ENCODE assay signal across 24 cellular contexts in the genomic region with DNA sequence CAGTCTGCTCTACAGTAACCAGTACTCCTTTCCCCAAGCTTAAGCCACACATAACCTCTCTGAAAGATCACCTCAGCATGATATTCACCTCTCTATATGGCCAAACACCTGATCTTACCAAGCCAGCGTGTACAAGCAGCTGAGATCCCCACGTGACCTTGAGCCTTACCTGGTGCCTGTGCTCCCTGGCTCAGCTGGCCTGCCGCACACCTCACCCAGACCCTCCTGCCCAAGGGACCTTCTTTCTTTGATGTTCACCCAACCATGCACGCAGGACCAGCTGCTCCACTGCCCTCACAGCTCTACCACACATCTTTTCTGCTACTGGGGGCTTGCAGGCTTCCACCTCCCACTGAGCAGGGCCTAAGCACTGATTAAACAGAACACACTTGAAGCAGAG. TPM values are rescaled to one million over a fixed set of nuclear protein-coding genes. Genes with fewer than 3 reads are reported as not detected.
DNase-seq lines count a peak whose midpoint lies in the region; TF ChIP-seq lines count a peak whose summit lies in the region.
"Had no signal": no experiment of that assay in that cellular context is flagged by ENCODE, and none has a peak within 500 bp of the region (broad histone marks: within the 10 kb centered on the region; RNA-seq: fewer than 3 reads in every experiment).

No MANE protein-coding gene starts in this region.

- TF ChIP-seq CTCF in sigmoid colon (IDR thresholded peaks at IDR 0.05), result no peak

- peaks cover 22% of the 10 kb centered on the region for H3K27me3 Mint-ChIP-seq in dendritic cell treated with granulocyte-macrophage colony-stimulating factor and Interleukin-4, amounts not matched to agents 40 ng/mL and 50 ng/mL, for 4 days

- H3K4me3 Mint-ChIP-seq in dendritic cell treated with granulocyte-macrophage colony-stimulating factor and Interleukin-4, amounts not matched to agents 40 ng/mL and 50 ng/mL, for 4 days, result no peak overlapping the region
- H3K4me3 Mint-ChIP-seq: activated T-cell treated with anti-CD3 and anti-CD28 coated beads, Interleukin-2, amount 50 U/mL, for 72 hours; mesothelial cell of epicardium; nephron had no signal

- H3K36me3 Mint-ChIP-seq in dendritic cell treated with granulocyte-macrophage colony-stimulating factor and Interleukin-4, amounts not matched to agents 40 ng/mL and 50 ng/mL, for 4 days (ENCODE audit: low read depth), result peaks cover 12% of the 10 kb centered on the region

- H3K9me3 Mint-ChIP-seq in dendritic cell treated with granulocyte-macrophage colony-stimulating factor and Interleukin-4, amounts not matched to agents 40 ng/mL and 50 ng/mL, for 4 days, result no peaks in the 10 kb centered on the region
- H3K9me3 Mint-ChIP-seq: activated T-cell treated with anti-CD3 and anti-CD28 coated beads, Interleukin-2, amount 50 U/mL, for 72 hours; mesothelial cell of epicardium; nephron had no signal

- H4K20me1 ChIP-seq in Karpas-422 (ENCODE audit: insufficient read depth, low read depth, low read length), result peaks cover 3% of the 10 kb centered on the region; the same call in 1 of the 2 replicates

- peak overlapping the region; percentile 65 for H3K4me2 ChIP-seq in Karpas-422 (ENCODE audit: low read depth, low read length, poor library complexity, severe bottlenecking)

- DNase-seq in NCI-H1417 (lab: John Stamatoyannopoulos, UW), result peak; percentile 14 to 54 (median 26)
- DNase-seq in NCI-H1417 treated with DMSO at 0.1 percent for 48 hours (lab: John Stamatoyannopoulos, UW), result no peak
- DNase-seq in Karpas-422, result no peak
- peak; percentile 45 for DNase-seq in sigmoid colon
- DNase-seq in NCI-H526 treated with DMSO at 0.1 percent for 48 hours (lab: John Stamatoyannopoulos, UW), result no peak
- DNase-seq in cortex of kidney (lab: John Stamatoyannopoulos, UW), result no peak
- DNase-seq in NCI-H345 treated with DMSO at 0.1 percent for 48 hours (lab: John Stamatoyannopoulos, UW; ENCODE audit: unreplicated experiment), result no peak
- DNase-seq: activated CD4-positive, CD25-positive, alpha-beta regulatory T cell; activated naive CD4-positive, alpha-beta T cell treated with anti-CD3 and anti-CD28 coated beads, Interleukin-2, amount 50 U/mL, for 16 hours; activated T-cell treated with anti-CD3 and anti-CD28 coated beads, Interleukin-2, amount 50 U/mL, for 72 hours; aorta; BE2C; NCI-H1694; NCI-H345; RPMI8226; stomach; upper lobe of right lung had no signal

- peaks cover 34% of the 10 kb centered on the region for H3K4me1 ChIP-seq in Karpas-422 (ENCODE audit: low read length)
- H3K4me1 ChIP-seq in sigmoid colon, result peaks cover 0 to 12% (median 2%) of the 10 kb centered on the region in 4 donors
- H3K4me1 ChIP-seq: prostate gland, upper lobe of right lung had no signal

- no peak overlapping the region for H2AFZ ChIP-seq in Karpas-422 (ENCODE audit: low read length)

- H3K27ac Mint-ChIP-seq in dendritic cell treated with granulocyte-macrophage colony-stimulating factor and Interleukin-4, amounts not matched to agents 40 ng/mL and 50 ng/mL, for 4 days, result peak overlapping the region; percentile 33
- H3K27ac Mint-ChIP-seq: activated T-cell treated with anti-CD3 and anti-CD28 coated beads, Interleukin-2, amount 50 U/mL, for 72 hours; mesothelial cell of epicardium; nephron had no signal

- no peak for TF ChIP-seq POLR2A in sigmoid colon (IDR thresholded peaks at IDR 0.05)

- H3K4me3 ChIP-seq in Karpas-422 (ENCODE audit: low read length) (peak overlapping the region; percentile 36), sigmoid colon (no peak overlapping the region)
- H3K4me3 ChIP-seq: prostate gland, skin epidermis, stomach, upper lobe of right lung had no signal

- H3K79me2 ChIP-seq in Karpas-422 (ENCODE audit: low read length), result no peaks in the 10 kb centered on the region

- no peaks in the 10 kb centered on the region for H3K9me2 ChIP-seq in Karpas-422 (replicated peaks; ENCODE audit: insufficient read depth, low read length)

- no peak overlapping the region for H3K9ac ChIP-seq in Karpas-422 (ENCODE audit: low read length)

- peaks cover 28% of the 10 kb centered on the region for H3K4me1 Mint-ChIP-seq in dendritic cell treated with granulocyte-macrophage colony-stimulating factor and Interleukin-4, amounts not matched to agents 40 ng/mL and 50 ng/mL, for 4 days (ENCODE audit: low read depth)
- H3K4me1 Mint-ChIP-seq: mesothelial cell of epicardium, nephron had no signal

- WGBS in sigmoid colon, 2 donors, result 53 to 85% methylated on average over 4 of the region's 4 CpGs

- no peaks in the 10 kb centered on the region for H3K27me3 ChIP-seq in Karpas-422 (ENCODE audit: low read length)
- H3K27me3 ChIP-seq in sigmoid colon, result no peaks in the 10 kb centered on the region
- H3K27me3 ChIP-seq: BE2C, stomach, upper lobe of right lung had no signal

- H3K9me3 ChIP-seq in Karpas-422 (ENCODE audit: low read length) (no peaks in the 10 kb centered on the region), sigmoid colon (no peaks in the 10 kb centered on the region)
- H3K9me3 ChIP-seq: BE2C, prostate gland, stomach, upper lobe of right lung had no signal

- no peak overlapping the region for H3K27ac ChIP-seq in Karpas-422 (ENCODE audit: low read length)
- no peak overlapping the region for H3K27ac ChIP-seq in sigmoid colon
- H3K27ac ChIP-seq: prostate gland, skin epidermis, stomach, upper lobe of right lung had no signal

- H3K36me3 ChIP-seq in Karpas-422 (ENCODE audit: insufficient read depth, low read length) (no peaks in the 10 kb centered on the region), sigmoid colon (peaks cover 0 to 22% (median 0%) of the 10 kb centered on the region in 4 donors)
- H3K36me3 ChIP-seq: BE2C, prostate gland, upper lobe of right lung had no signal

- intact Hi-C loops in dendritic cell treated with granulocyte-macrophage colony-stimulating factor and Interleukin-4, amounts not matched to agents 40 ng/mL and 50 ng/mL, for 4 days (cut with micrococcal nuclease), result no loop called here
- intact Hi-C loops in sigmoid colon (cut with DNase I), result no loop called here

- no peak for TF ChIP-seq EP300 in sigmoid colon (IDR thresholded peaks at IDR 0.05)

RNA-seq across cellular contexts. Expression of gene DHRS12, which starts 9.0 kb away (rescaled TPM):
- total RNA-seq in Karpas-422 (2014; rRNA removed; shearing (Covaris generic); ENCODE audit: low replicate concordance), result 9.7 and 10.9 TPM in 2 replicates
- total RNA-seq in sigmoid colon, result 10 to 100 TPM; 11.4 to 26.9 (median 14.9) TPM
- 10 to 100 TPM in 2 of 3 donors, 1 to 10 TPM in 1; 7.4 to 23.4 (median 16.2) TPM for polyA plus RNA-seq in sigmoid colon

RNA-seq across cellular contexts. Expression of gene TMEM272, which starts 50.0 kb away (rescaled TPM):
- 0.15 TPM in 1 of 2 replicates, not detected in the other for total RNA-seq in Karpas-422 (2014; rRNA removed; shearing (Covaris generic); ENCODE audit: low replicate concordance)
- under 1 TPM in 1 of 4 donors, not detected in 3; under 0.01 TPM for total RNA-seq in sigmoid colon
- polyA plus RNA-seq in sigmoid colon, result under 1 TPM in 1 of 3 donors, not detected in 2; 0.28 TPM
- total RNA-seq: A172, fibroblast of lung, upper lobe of right lung had no signal
- polyA plus RNA-seq: fibroblast of lung had no signal

Comparison
In these comparisons a context has a peak if more than half of its experiments do, and no peak if none do; other contexts are left out.
1. DNase-seq: peak in NCI-H1417 (3 of 3) and sigmoid colon (single experiment); none in NCI-H1417 treated with DMSO at 0.1 percent for 48 hours (single experiment), Karpas-422 (single experiment), NCI-H526 treated with DMSO at 0.1 percent for 48 hours (single experiment), cortex of kidney (single experiment) and NCI-H345 treated with DMSO at 0.1 percent for 48 hours (single experiment).